1 cellular context compared by ENCODE assay signal in the genomic region with DNA sequence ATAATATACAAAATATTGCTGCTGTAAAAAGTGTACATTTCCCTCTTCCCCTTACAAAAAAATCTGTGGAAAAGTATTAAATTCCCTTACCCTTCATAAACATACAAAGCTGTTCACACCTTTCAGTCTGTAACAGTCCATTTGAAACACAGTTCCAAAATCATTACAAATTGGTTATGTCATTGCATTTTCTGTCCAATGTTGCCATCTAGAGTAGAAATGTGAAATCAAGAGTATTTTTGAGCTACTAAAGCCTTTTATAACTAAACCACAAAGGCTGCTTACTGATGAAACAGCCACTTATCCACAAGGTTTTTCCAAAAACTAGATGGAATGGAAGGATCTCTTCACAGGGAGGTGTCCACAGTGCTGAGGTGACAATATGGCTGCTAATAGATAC.
TF ChIP-seq lines count a peak whose summit lies in the region.

No MANE protein-coding gene starts in this region.

TF ChIP-seq in GM12878, 131 proteins besides CTCF, POLR2A, EP300 and RAD21 (continued from another document):
- no peak for TF ChIP-seq ZBTB40 (IDR thresholded peaks at IDR 0.05; ENCODE audit: borderline replicate concordance)
- peak; percentile 3 for TF ChIP-seq SIX5 (IDR thresholded peaks at IDR 0.05; ENCODE audit: low read depth, low read length, severe bottlenecking)
- TF ChIP-seq POLR2AphosphoS2 (IDR thresholded peaks at IDR 0.05; ENCODE audit: low read depth, low read length), result no peak
